ENCODE assay signal across 1 cellular context in genomic region chr1:29691499-29691898, GRCh38.
TF ChIP-seq lines count a peak whose summit lies in the region.

No MANE protein-coding gene starts in this region.

TF ChIP-seq in GM12878, 131 proteins besides CTCF, POLR2A, EP300 and RAD21 (continued from another document):
- TF ChIP-seq ZNF687 (IDR thresholded peaks at IDR 0.05) (no peak), RELB (IDR thresholded peaks at IDR 0.05; ENCODE audit: low read depth) (no peak), ZBED1 (IDR thresholded peaks at IDR 0.05; ENCODE audit: borderline replicate concordance) (no peak), NBN (IDR thresholded peaks at IDR 0.05) (no peak), RELA (IDR thresholded peaks at IDR 0.05; ENCODE audit: borderline replicate concordance, partially characterized antibody) (no peak), TAF1 (IDR thresholded peaks at IDR 0.05; ENCODE audit: borderline replicate concordance, low read depth, low read length) (no peak), SREBF2 (IDR thresholded peaks at IDR 0.05; ENCODE audit: low read length) (no peak), MYB (IDR thresholded peaks at IDR 0.05; ENCODE audit: borderline replicate concordance, low read depth, low read length) (no peak), MEF2B (IDR thresholded peaks at IDR 0.05; ENCODE audit: partially characterized antibody, poor library complexity, severe bottlenecking) (no peak), CBX3 (IDR thresholded peaks at IDR 0.05; ENCODE audit: borderline replicate concordance, low read depth) (no peak)
- TF ChIP-seq, protein P1, sequence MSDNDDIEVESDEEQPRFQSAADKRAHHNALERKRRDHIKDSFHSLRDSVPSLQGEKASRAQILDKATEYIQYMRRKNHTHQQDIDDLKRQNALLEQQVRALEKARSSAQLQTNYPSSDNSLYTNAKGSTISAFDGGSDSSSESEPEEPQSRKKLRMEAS (IDR thresholded peaks at IDR 0.05; ENCODE audit: low read depth, low read length), result no peak
- TF ChIP-seq, protein P2, sequence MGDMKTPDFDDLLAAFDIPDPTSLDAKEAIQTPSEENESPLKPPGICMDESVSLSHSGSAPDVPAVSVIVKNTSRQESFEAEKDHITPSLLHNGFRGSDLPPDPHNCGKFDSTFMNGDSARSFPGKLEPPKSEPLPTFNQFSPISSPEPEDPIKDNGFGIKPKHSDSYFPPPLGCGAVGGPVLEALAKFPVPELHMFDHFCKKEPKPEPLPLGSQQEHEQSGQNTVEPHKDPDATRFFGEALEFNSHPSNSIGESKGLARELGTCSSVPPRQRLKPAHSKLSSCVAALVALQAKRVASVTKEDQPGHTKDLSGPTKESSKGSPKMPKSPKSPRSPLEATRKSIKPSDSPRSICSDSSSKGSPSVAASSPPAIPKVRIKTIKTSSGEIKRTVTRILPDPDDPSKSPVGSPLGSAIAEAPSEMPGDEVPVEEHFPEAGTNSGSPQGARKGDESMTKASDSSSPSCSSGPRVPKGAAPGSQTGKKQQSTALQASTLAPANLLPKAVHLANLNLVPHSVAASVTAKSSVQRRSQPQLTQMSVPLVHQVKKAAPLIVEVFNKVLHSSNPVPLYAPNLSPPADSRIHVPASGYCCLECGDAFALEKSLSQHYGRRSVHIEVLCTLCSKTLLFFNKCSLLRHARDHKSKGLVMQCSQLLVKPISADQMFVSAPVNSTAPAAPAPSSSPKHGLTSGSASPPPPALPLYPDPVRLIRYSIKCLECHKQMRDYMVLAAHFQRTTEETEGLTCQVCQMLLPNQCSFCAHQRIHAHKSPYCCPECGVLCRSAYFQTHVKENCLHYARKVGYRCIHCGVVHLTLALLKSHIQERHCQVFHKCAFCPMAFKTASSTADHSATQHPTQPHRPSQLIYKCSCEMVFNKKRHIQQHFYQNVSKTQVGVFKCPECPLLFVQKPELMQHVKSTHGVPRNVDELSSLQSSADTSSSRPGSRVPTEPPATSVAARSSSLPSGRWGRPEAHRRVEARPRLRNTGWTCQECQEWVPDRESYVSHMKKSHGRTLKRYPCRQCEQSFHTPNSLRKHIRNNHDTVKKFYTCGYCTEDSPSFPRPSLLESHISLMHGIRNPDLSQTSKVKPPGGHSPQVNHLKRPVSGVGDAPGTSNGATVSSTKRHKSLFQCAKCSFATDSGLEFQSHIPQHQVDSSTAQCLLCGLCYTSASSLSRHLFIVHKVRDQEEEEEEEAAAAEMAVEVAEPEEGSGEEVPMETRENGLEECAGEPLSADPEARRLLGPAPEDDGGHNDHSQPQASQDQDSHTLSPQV (IDR thresholded peaks at IDR 0.05), result no peak
TF ChIP-seq in GM12878: peak in this region for 0.
